Comparison of ENCODE assay signal across 10 cellular contexts in genomic region chr19:57820599-57820998, GRCh38. TPM values are rescaled to one million over a fixed set of nuclear protein-coding genes. Genes with fewer than 3 reads are reported as not detected.
A peak's percentile ranks its signal among the peaks of the same experiment; 100 is the strongest.
DNase-seq lines count a peak whose midpoint lies in the region; ATAC-seq, FAIRE-seq and TF ChIP-seq lines count a peak whose summit lies in the region.
"Had no signal": no experiment of that assay in that cellular context is flagged by ENCODE, and none has a peak within 500 bp of the region (broad histone marks: within the 10 kb centered on the region; RNA-seq: fewer than 3 reads in every experiment).

No MANE protein-coding gene starts in this region.

- dilution Hi-C loops in mammary epithelial cell (cut with HindIII; ENCODE audit: low sequenced_read_pairs): no loop called here

- peak overlapping the region; percentile 74 for H3K4me2 ChIP-seq in mammary epithelial cell (ENCODE audit: insufficient read depth, low read depth, low read length)

- CTCF ChIA-PET in A673 (lab: Charles Lee) (no interaction called here), mammary epithelial cell (lab: Charles Lee; ENCODE audit: low non-redundant PET) (no interaction called here)

- no peaks in the 10 kb centered on the region for H4K20me1 ChIP-seq in mammary epithelial cell (ENCODE audit: insufficient read depth, low read length)

- no TSS peak for BruUV-seq in A673 (replicated peaks; lab: Mats Ljungman, UMichigan)
- BruUV-seq in mammary epithelial cell (replicated peaks; lab: Mats Ljungman, UMichigan): no TSS peak

- DNase-seq in A673 (ENCODE audit: low spot score): no peak
- no peak for DNase-seq in mammary epithelial cell
- DNase-seq in D721Med (ENCODE audit: insufficient read length, low spot score): no peak
- no peak for DNase-seq in NCI-H1930 (lab: John Stamatoyannopoulos, UW)
- DNase-seq: activated CD8-positive, alpha-beta memory T cell treated with anti-CD3 and anti-CD28 coated beads for 24 hours; mucosa of descending colon had no signal

- H3K27me3 ChIP-seq in A673 (replicated peaks; ENCODE audit: insufficient read depth, low read depth, low read length, poor library complexity) (no peaks in the 10 kb centered on the region), HUES6 (ENCODE audit: control insufficient read depth, insufficient read depth, low read length) (no peaks in the 10 kb centered on the region), mammary epithelial cell (ENCODE audit: insufficient read depth, low read length) (no peaks in the 10 kb centered on the region), muscle layer of colon (ENCODE audit: control insufficient read depth in 1 of 2, insufficient read depth in 2 of 2, low read length in 2 of 2) (no peaks in the 10 kb centered on the region)

- no peak for TF ChIP-seq CTCF in A673 (conservative IDR thresholded peaks at IDR 0.05; ENCODE audit: low read depth, low read length)
- no peak for TF ChIP-seq CTCF in mammary epithelial cell (conservative IDR thresholded peaks at IDR 0.05 in 1 of 2, IDR thresholded peaks at IDR 0.05 in 1 of 2; ENCODE audit: extremely low read depth in 1 of 2, insufficient read depth in 1 of 2, low read depth in 1 of 2, low read length in 2 of 2)
- TF ChIP-seq CTCF in D721Med (IDR thresholded peaks at IDR 0.05; ENCODE audit: insufficient read depth, missing control alignments): no peak

- H3K79me2 ChIP-seq in mammary epithelial cell (ENCODE audit: insufficient read depth, low read length): peaks cover 68% of the 10 kb centered on the region

- H3K9me3 ChIP-seq in A673 (ENCODE audit: low read depth, low read length, poor library complexity, severe bottlenecking) (no peaks in the 10 kb centered on the region), HUES6 (ENCODE audit: control insufficient read depth, insufficient read depth, low read depth, low read length) (no peaks in the 10 kb centered on the region), mammary epithelial cell (replicated peaks; ENCODE audit: insufficient read depth, low read length) (no peaks in the 10 kb centered on the region), muscle layer of colon (ENCODE audit: low read length) (no peaks in the 10 kb centered on the region)
- H3K9me3 ChIP-seq: mucosa of descending colon had no signal

- no peak overlapping the region for H2AFZ ChIP-seq in mammary epithelial cell (ENCODE audit: low read depth, low read length)

- H3K4me1 ChIP-seq in A673 (ENCODE audit: insufficient read depth, low read length, poor library complexity, severe bottlenecking): no peaks in the 10 kb centered on the region
- peaks cover 20% of the 10 kb centered on the region for H3K4me1 ChIP-seq in HUES6 (ENCODE audit: control insufficient read depth, insufficient read depth, low read length)
- peaks cover 7% of the 10 kb centered on the region for H3K4me1 ChIP-seq in mammary epithelial cell (ENCODE audit: insufficient read depth, low read length)
- H3K4me1 ChIP-seq in muscle layer of colon (ENCODE audit: insufficient read depth, low read length): peaks cover 10% of the 10 kb centered on the region

- ATAC-seq in HG03442 (IDR thresholded peaks at IDR 0.05; ENCODE audit: unreplicated experiment): no peak
- ATAC-seq in HG02852 (IDR thresholded peaks at IDR 0.05; ENCODE audit: unreplicated experiment): no peak

- POLR2A ChIA-PET in A673 (lab: Charles Lee; ENCODE audit: low non-redundant PET): no interaction called here

- no peak for FAIRE-seq in D721Med (lab: Jason Lieb, UNC)

- H3K9ac ChIP-seq in HUES6 (ENCODE audit: low read length) (peak overlapping the region; percentile 98), mammary epithelial cell (ENCODE audit: insufficient read depth, low read length) (peak overlapping the region; percentile 92), muscle layer of colon (ENCODE audit: low read length) (peak overlapping the region; percentile 94)

- H3K36me3 ChIP-seq in A673 (ENCODE audit: insufficient read depth, low read length, poor library complexity, severe bottlenecking) (peaks cover 2% of the 10 kb centered on the region), HUES6 (ENCODE audit: control insufficient read depth, insufficient read depth, low read length) (peaks cover 8% of the 10 kb centered on the region), mammary epithelial cell (ENCODE audit: insufficient read depth, low read length) (peaks cover 9% of the 10 kb centered on the region), muscle layer of colon (ENCODE audit: insufficient read depth, low read length) (no peaks in the 10 kb centered on the region)

- in situ Hi-C loops in mammary epithelial cell (cut with MboI; ENCODE audit: low sequenced_read_pairs in 2 of 2): no loop called here

- intact Hi-C loops in A673 (cut with micrococcal nuclease; ENCODE audit: unreplicated experiment) (loop anchor here (5.0 kb wide), 1 partner anchor 197 kb away; no protein-coding TSS in a partner anchor), mammary epithelial cell (cut with micrococcal nuclease) (no loop called here)

- H3K4me3 ChIP-seq in A673 (ENCODE audit: low read depth, low read length, poor library complexity, severe bottlenecking) (peak overlapping the region; percentile 80), HUES6 (ENCODE audit: low read depth, low read length) (peak overlapping the region; percentile 93), mammary epithelial cell (replicated peaks in 1 of 3; ENCODE audit: insufficient read depth in 1 of 3, low read depth in 2 of 3, low read length in 3 of 3) (peak overlapping the region; percentile 83 to 89 (median 85)), muscle layer of colon (ENCODE audit: low read depth in 1 of 2, low read length in 2 of 2) (peak overlapping the region; percentile 79 to 95)

- H3K27ac ChIP-seq in A673 (ENCODE audit: low read depth, low read length, poor library complexity, severe bottlenecking) (no peak overlapping the region), HUES6 (ENCODE audit: low read depth, low read length) (no peak overlapping the region; the same call in 1 of the 2 replicates), mammary epithelial cell (ENCODE audit: insufficient read depth, low read depth, low read length) (peak overlapping the region; percentile 75), muscle layer of colon (ENCODE audit: low read depth, low read length) (no peak overlapping the region)

- 67% methylated on average over 6 of the region's 6 CpGs for WGBS in mammary epithelial cell (ENCODE audit: low coverage, missing lambda C conversion rate)

RNA-seq across cellular contexts. Expression of gene ZNF552, which starts 5.9 kb away (rescaled TPM):
- total RNA-seq in A673 (2021): 5.4 and 10.6 TPM in 2 replicates
- 10 to 100 TPM in 1 of 2 donors, 1 to 10 TPM in 1; 6.6 to 14.8 TPM for total RNA-seq in mammary epithelial cell
- 2.7 TPM for polyA plus RNA-seq in mammary epithelial cell
- 9.6 TPM for polyA minus RNA-seq in mammary epithelial cell

RNA-seq across cellular contexts. Expression of gene ZNF587B, which starts 9.5 kb away (rescaled TPM):
- 17.3 and 20.0 TPM in 2 replicates for total RNA-seq in A673 (2021)
- total RNA-seq in mammary epithelial cell: 10 to 100 TPM; 16.1 to 27.2 TPM
- 6.6 TPM for polyA plus RNA-seq in mammary epithelial cell
- 12.2 TPM for polyA minus RNA-seq in mammary epithelial cell

RNA-seq across cellular contexts. Expression of gene ZNF587, which starts 29.1 kb away (rescaled TPM):
- total RNA-seq in A673 (2021) (40.5 and 43.2 TPM in 2 replicates), mammary epithelial cell (10 to 100 TPM; 23.8 to 32.9 TPM)
- polyA plus RNA-seq in mammary epithelial cell: 6.0 TPM
- polyA minus RNA-seq in mammary epithelial cell: 17.3 TPM

RNA-seq across cellular contexts. Expression of gene ZNF586, which starts 51.1 kb away (rescaled TPM):
- total RNA-seq in A673 (2021) (18.2 and 19.5 TPM in 2 replicates), mammary epithelial cell (10 to 100 TPM; 12.0 to 12.7 TPM)
- 5.6 TPM for polyA plus RNA-seq in mammary epithelial cell
- 6.0 TPM for polyA minus RNA-seq in mammary epithelial cell
